ENCODE assay signal across 11 cellular contexts in the genomic region with DNA sequence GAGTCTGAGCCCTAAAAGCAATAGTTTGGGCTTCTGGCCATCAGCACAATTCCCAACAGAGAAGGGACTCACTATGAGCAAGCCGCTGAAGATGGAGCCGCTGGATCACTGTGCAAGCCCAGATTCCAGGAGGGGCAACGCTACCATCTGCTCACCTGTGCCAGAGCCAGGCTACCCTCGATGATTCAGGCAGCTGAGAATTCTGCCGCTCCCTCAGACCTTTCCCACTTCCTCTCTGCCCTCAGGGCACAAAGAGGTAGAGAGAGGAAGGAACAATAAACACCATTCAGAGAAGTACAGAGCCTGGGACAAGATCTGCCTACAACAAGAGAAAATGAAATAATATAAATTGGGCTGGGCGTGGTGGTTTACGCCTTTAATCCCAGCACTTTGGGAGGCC.
DNase-seq lines count a peak whose midpoint lies in the region; ATAC-seq and TF ChIP-seq lines count a peak whose summit lies in the region.
"Had no signal": no experiment of that assay in that cellular context is flagged by ENCODE, and none has a peak within 500 bp of the region (broad histone marks: within the 10 kb centered on the region; RNA-seq: fewer than 3 reads in every experiment).

No MANE protein-coding gene starts in this region.

- no peak overlapping the region for H4K8ac ChIP-seq in mesendoderm (ENCODE audit: low read depth, low read length)

- DNase-seq in 8988T, result peak; percentile 46
- peak; percentile 29 for DNase-seq in HT-29 (ENCODE audit: low spot score)
- no peak for DNase-seq in ascending aorta (ENCODE audit: low spot score in 2 of 2)
- DNase-seq in mesendoderm, result peak; percentile 90
- DNase-seq in GF-D8 (lab: John Stamatoyannopoulos, UW), result no peak
- no peak for DNase-seq in activated T-cell treated with anti-CD3 and anti-CD28 coated beads, Interleukin-2, amount 50 U/mL, for 48 hours
- DNase-seq: BE2C, NCI-H345, retina had no signal

- no peaks in the 10 kb centered on the region for H3K79me1 ChIP-seq in mesendoderm (ENCODE audit: low read length)

- no peaks in the 10 kb centered on the region for H3K79me2 ChIP-seq in mesendoderm (ENCODE audit: control insufficient read depth, insufficient read depth, low read length)

- intact Hi-C loops in ascending aorta (cut with DNase I), result no loop called here

- H3K4me3 ChIP-seq in ascending aorta, result no peak overlapping the region
- no peak overlapping the region for H3K4me3 ChIP-seq in mesendoderm (ENCODE audit: low read length)

- no peak overlapping the region for H3K4me2 ChIP-seq in mesendoderm (ENCODE audit: low read length)

- H3K9me3 ChIP-seq in ascending aorta, result no peaks in the 10 kb centered on the region
- H3K9me3 ChIP-seq: BE2C had no signal

- H3K27ac ChIP-seq in ascending aorta (peak overlapping the region; percentile 74 to 80), mesendoderm (ENCODE audit: low read depth, low read length) (no peak overlapping the region)

- no peak overlapping the region for H2AK5ac ChIP-seq in mesendoderm (ENCODE audit: low read length)

- H2BK120ac ChIP-seq in mesendoderm (ENCODE audit: low read depth, low read length), result no peak overlapping the region

- H3K4me1 ChIP-seq in ascending aorta (peaks cover 7 to 27% of the 10 kb centered on the region in 2 donors), mesendoderm (ENCODE audit: control insufficient read depth, low read depth, low read length) (peaks cover 5% of the 10 kb centered on the region)
- H3K4me1 ChIP-seq: BE2C had no signal

- no peak overlapping the region for H3K23ac ChIP-seq in mesendoderm (ENCODE audit: low read length)

- ATAC-seq in GM19452 (IDR thresholded peaks at IDR 0.05; ENCODE audit: unreplicated experiment) (no peak), HG02610 (IDR thresholded peaks at IDR 0.05; ENCODE audit: unreplicated experiment) (no peak)

- H3K27me3 ChIP-seq in ascending aorta (no peaks in the 10 kb centered on the region), mesendoderm (ENCODE audit: insufficient read depth, low read length, poor library complexity) (no peaks in the 10 kb centered on the region)

- H4K5ac ChIP-seq in mesendoderm (ENCODE audit: low read length), result no peak overlapping the region

- no peak overlapping the region for H2BK15ac ChIP-seq in mesendoderm (replicated peaks; ENCODE audit: low read depth)

- no peak overlapping the region for H3K56ac ChIP-seq in mesendoderm (ENCODE audit: low read length)

- no peak for TF ChIP-seq CTCF in ascending aorta (IDR thresholded peaks at IDR 0.05)

- no peak overlapping the region for H3K9ac ChIP-seq in mesendoderm (ENCODE audit: low read length)

- H3K18ac ChIP-seq in mesendoderm (ENCODE audit: low read length), result no peak overlapping the region

- H3K36me3 ChIP-seq in ascending aorta (peaks cover 17 to 45% of the 10 kb centered on the region in 2 donors), mesendoderm (ENCODE audit: control insufficient read depth, insufficient read depth, low read length) (no peaks in the 10 kb centered on the region)
- H3K36me3 ChIP-seq: BE2C had no signal

- WGBS in mesendoderm (ENCODE audit: extremely low coverage, insufficient coverage, low lambda C conversion rate), result no CpG with 5 or more reads among the region's 7 CpGs

- H3K4ac ChIP-seq in mesendoderm (ENCODE audit: low read depth, low read length), result no peak overlapping the region

- H2BK5ac ChIP-seq in mesendoderm (ENCODE audit: low read length), result no peak overlapping the region

Comparison
In these comparisons a context has a peak if more than half of its experiments do, and no peak if none do; other contexts are left out.
1. DNase-seq: peak in 8988T (single experiment), HT-29 (single experiment) and mesendoderm (single experiment); none in ascending aorta (0 of 2), GF-D8 (single experiment) and activated T-cell treated with anti-CD3 and anti-CD28 coated beads, Interleukin-2, amount 50 U/mL, for 48 hours (0 of 2).